8 cellular contexts compared by ENCODE assay signal in genomic region chr11:116312560-116313340, GRCh38.
DNase-seq lines count a peak whose midpoint lies in the region; ATAC-seq and TF ChIP-seq lines count a peak whose summit lies in the region.

No MANE protein-coding gene starts in this region.

- no peaks in the 10 kb centered on the region for H3K9me3 ChIP-seq in MG63
- no peaks in the 10 kb centered on the region for H3K9me3 ChIP-seq in left ventricle myocardium inferior (replicated peaks)
- H3K9me3 ChIP-seq in stomach smooth muscle (ENCODE audit: control insufficient read depth in 2 of 2, low read length in 2 of 2), result no peaks in the 10 kb centered on the region
- no peaks in the 10 kb centered on the region for H3K9me3 ChIP-seq in CD8-positive, alpha-beta memory T cell (ENCODE audit: low read length)
- H3K9me3 ChIP-seq in OCI-LY7 (ENCODE audit: low read length), result no peaks in the 10 kb centered on the region

- H3K36me3 Mint-ChIP-seq in CD8-positive, alpha-beta memory T cell, result no peaks in the 10 kb centered on the region

- H3K9me2 ChIP-seq in OCI-LY7 (ENCODE audit: insufficient read depth, low read length), result no peaks in the 10 kb centered on the region

- H3K4me1 ChIP-seq in left ventricle myocardium inferior (peaks cover 14% of the 10 kb centered on the region), stomach smooth muscle (ENCODE audit: control insufficient read depth, insufficient read depth, low read length) (peaks cover 14% of the 10 kb centered on the region), OCI-LY7 (ENCODE audit: insufficient read depth, low read length, poor library complexity, severe bottlenecking) (no peaks in the 10 kb centered on the region)
- H3K4me1 ChIP-seq in CD8-positive, alpha-beta memory T cell (ENCODE audit: insufficient read depth, low read length), result no peaks in the 10 kb centered on the region

- no peaks in the 10 kb centered on the region for H4K20me1 ChIP-seq in OCI-LY7 (ENCODE audit: insufficient read depth, low read length)

- H3K27ac ChIP-seq in left ventricle myocardium inferior (replicated peaks) (no peak overlapping the region), stomach smooth muscle (ENCODE audit: low read length) (no peak overlapping the region), OCI-LY7 (ENCODE audit: low read depth, low read length, poor library complexity, severe bottlenecking) (no peak overlapping the region)
- H3K27ac ChIP-seq in CD8-positive, alpha-beta memory T cell (ENCODE audit: low read depth, low read length), result no peak overlapping the region

- TF ChIP-seq CTCF in left ventricle myocardium inferior (IDR thresholded peaks at IDR 0.05; ENCODE audit: borderline replicate concordance) (no peak), OCI-LY7 (conservative IDR thresholded peaks at IDR 0.05; ENCODE audit: low read length) (no peak)

- no peak overlapping the region for H3K27ac Mint-ChIP-seq in CD8-positive, alpha-beta memory T cell

- POLR2A ChIA-PET in CD8-positive, alpha-beta memory T cell (lab: Charles Lee), result no interaction called here
- POLR2A ChIA-PET in OCI-LY7 (lab: Charles Lee), result no interaction called here

- H3K9ac ChIP-seq in stomach smooth muscle (ENCODE audit: low read length in 2 of 2), result peak overlapping the region in 1 of 2 donors; percentile 29

- BruUV-seq in OCI-LY7 (replicated peaks; lab: Mats Ljungman, UMichigan), result no TSS peak

- H3K4me3 ChIP-seq in MG63 (no peak overlapping the region), left ventricle myocardium inferior (peak overlapping the region; percentile 24), stomach smooth muscle (ENCODE audit: low read length in 2 of 2) (peak overlapping the region; percentile 23 to 59), OCI-LY7 (ENCODE audit: low read depth, low read length, poor library complexity, severe bottlenecking) (no peak overlapping the region)
- H3K4me3 ChIP-seq in CD8-positive, alpha-beta memory T cell (ENCODE audit: low read length), result no peak overlapping the region

- CTCF ChIA-PET in CD8-positive, alpha-beta memory T cell (lab: Charles Lee), result no interaction called here
- CTCF ChIA-PET in OCI-LY7 (lab: Charles Lee; ENCODE audit: unreplicated experiment), result interaction anchor here (0.5 kb wide), 1 partner anchor 1740 kb away, joined by 4 read pairs; no protein-coding TSS in a partner anchor

- intact Hi-C loops in left ventricle myocardium inferior (cut with micrococcal nuclease), result no loop called here
- intact Hi-C loops in OCI-LY7 (cut with micrococcal nuclease; ENCODE audit: unreplicated experiment), result no loop called here

- no peak overlapping the region for H3K4me3 Mint-ChIP-seq in CD8-positive, alpha-beta memory T cell

- peaks cover 0 to 7% (median 0%) of the 10 kb centered on the region in 5 donors for H3K9me3 Mint-ChIP-seq in CD8-positive, alpha-beta memory T cell

- no peaks in the 10 kb centered on the region for H3K4me1 Mint-ChIP-seq in CD8-positive, alpha-beta memory T cell

- H2AFZ ChIP-seq in OCI-LY7 (ENCODE audit: low read length), result no peak overlapping the region

- no peak overlapping the region for H3K4me2 ChIP-seq in OCI-LY7 (ENCODE audit: low read length)

- DNase-seq in MG63, result peak; percentile 82
- DNase-seq in left ventricle myocardium inferior, result peak; percentile 86
- DNase-seq in CD8-positive, alpha-beta memory T cell, result no peak
- no peak for DNase-seq in OCI-LY7 (ENCODE audit: low spot score)

- no peaks in the 10 kb centered on the region for H3K79me2 ChIP-seq in OCI-LY7 (ENCODE audit: insufficient read depth, low read depth, low read length)

- peaks cover 15 to 38% of the 10 kb centered on the region in 2 donors for H3K27me3 Mint-ChIP-seq in CD8-positive, alpha-beta memory T cell

- ATAC-seq in SK-N-SH treated with all-trans-retinoic acid at 6 μM for 48 hours, result peak; percentile 92
- ATAC-seq in HG03442 (IDR thresholded peaks at IDR 0.05; ENCODE audit: unreplicated experiment), result no peak
- ATAC-seq in HG02885 (IDR thresholded peaks at IDR 0.05; ENCODE audit: poor library complexity, unreplicated experiment), result no peak

- H3K36me3 ChIP-seq in MG63, result no peaks in the 10 kb centered on the region
- H3K36me3 ChIP-seq in left ventricle myocardium inferior, result no peaks in the 10 kb centered on the region
- no peaks in the 10 kb centered on the region for H3K36me3 ChIP-seq in stomach smooth muscle (ENCODE audit: control insufficient read depth in 2 of 2, insufficient read depth in 2 of 2, low read length in 2 of 2)
- no peaks in the 10 kb centered on the region for H3K36me3 ChIP-seq in CD8-positive, alpha-beta memory T cell (ENCODE audit: insufficient read depth, low read length)
- no peaks in the 10 kb centered on the region for H3K36me3 ChIP-seq in OCI-LY7 (ENCODE audit: insufficient read depth, low read length)

- H3K27me3 ChIP-seq in MG63 (no peaks in the 10 kb centered on the region), left ventricle myocardium inferior (ENCODE audit: low read depth) (no peaks in the 10 kb centered on the region), stomach smooth muscle (ENCODE audit: control insufficient read depth in 1 of 2, insufficient read depth in 2 of 2, low read length in 2 of 2) (no peaks in the 10 kb centered on the region)
- H3K27me3 ChIP-seq in CD8-positive, alpha-beta memory T cell (ENCODE audit: insufficient read depth, low read length, poor library complexity, severe bottlenecking), result no peaks in the 10 kb centered on the region

TF ChIP-seq in SK-N-SH treated with all-trans-retinoic acid at 6 μM for 48 hours, 23 proteins besides CTCF, POLR2A, EP300 and RAD21:
- TF ChIP-seq PATZ1 (CRISPR knock-in tag; IDR thresholded peaks at IDR 0.05; ENCODE audit: borderline replicate concordance) (0 out of 2 replicates have a peak, but pooled peaks have one; percentile 18), TCF4 (CRISPR knock-in tag; IDR thresholded peaks at IDR 0.05; ENCODE audit: borderline replicate concordance) (peak; percentile 58; the same call in 1 of the 2 replicates), ZNF8 (CRISPR knock-in tag; IDR thresholded peaks at IDR 0.05) (0 out of 2 replicates have a peak, but pooled peaks have one; percentile 8), ZNF70 (CRISPR knock-in tag; IDR thresholded peaks at IDR 0.05) (no peak)
- TF ChIP-seq, protein P1, sequence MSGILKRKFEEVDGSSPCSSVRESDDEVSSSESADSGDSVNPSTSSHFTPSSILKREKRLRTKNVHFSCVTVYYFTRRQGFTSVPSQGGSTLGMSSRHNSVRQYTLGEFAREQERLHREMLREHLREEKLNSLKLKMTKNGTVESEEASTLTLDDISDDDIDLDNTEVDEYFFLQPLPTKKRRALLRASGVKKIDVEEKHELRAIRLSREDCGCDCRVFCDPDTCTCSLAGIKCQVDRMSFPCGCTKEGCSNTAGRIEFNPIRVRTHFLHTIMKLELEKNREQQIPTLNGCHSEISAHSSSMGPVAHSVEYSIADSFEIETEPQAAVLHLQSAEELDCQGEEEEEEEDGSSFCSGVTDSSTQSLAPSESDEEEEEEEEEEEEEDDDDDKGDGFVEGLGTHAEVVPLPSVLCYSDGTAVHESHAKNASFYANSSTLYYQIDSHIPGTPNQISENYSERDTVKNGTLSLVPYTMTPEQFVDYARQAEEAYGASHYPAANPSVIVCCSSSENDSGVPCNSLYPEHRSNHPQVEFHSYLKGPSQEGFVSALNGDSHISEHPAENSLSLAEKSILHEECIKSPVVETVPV (CRISPR knock-in tag; IDR thresholded peaks at IDR 0.05), result no peak
- TF ChIP-seq, protein P2, sequence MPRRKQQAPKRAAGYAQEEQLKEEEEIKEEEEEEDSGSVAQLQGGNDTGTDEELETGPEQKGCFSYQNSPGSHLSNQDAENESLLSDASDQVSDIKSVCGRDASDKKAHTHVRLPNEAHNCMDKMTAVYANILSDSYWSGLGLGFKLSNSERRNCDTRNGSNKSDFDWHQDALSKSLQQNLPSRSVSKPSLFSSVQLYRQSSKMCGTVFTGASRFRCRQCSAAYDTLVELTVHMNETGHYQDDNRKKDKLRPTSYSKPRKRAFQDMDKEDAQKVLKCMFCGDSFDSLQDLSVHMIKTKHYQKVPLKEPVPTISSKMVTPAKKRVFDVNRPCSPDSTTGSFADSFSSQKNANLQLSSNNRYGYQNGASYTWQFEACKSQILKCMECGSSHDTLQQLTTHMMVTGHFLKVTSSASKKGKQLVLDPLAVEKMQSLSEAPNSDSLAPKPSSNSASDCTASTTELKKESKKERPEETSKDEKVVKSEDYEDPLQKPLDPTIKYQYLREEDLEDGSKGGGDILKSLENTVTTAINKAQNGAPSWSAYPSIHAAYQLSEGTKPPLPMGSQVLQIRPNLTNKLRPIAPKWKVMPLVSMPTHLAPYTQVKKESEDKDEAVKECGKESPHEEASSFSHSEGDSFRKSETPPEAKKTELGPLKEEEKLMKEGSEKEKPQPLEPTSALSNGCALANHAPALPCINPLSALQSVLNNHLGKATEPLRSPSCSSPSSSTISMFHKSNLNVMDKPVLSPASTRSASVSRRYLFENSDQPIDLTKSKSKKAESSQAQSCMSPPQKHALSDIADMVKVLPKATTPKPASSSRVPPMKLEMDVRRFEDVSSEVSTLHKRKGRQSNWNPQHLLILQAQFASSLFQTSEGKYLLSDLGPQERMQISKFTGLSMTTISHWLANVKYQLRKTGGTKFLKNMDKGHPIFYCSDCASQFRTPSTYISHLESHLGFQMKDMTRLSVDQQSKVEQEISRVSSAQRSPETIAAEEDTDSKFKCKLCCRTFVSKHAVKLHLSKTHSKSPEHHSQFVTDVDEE (CRISPR knock-in tag; IDR thresholded peaks at IDR 0.05), result peak; percentile 78
TF ChIP-seq in SK-N-SH treated with all-trans-retinoic acid at 6 μM for 48 hours: peak in this region for 4.

Comparison
In these comparisons a context has a peak if more than half of its experiments do, and no peak if none do; other contexts are left out.
1. DNase-seq: peak in MG63 (single experiment) and left ventricle myocardium inferior (single experiment); none in CD8-positive, alpha-beta memory T cell (0 of 5) and OCI-LY7 (single experiment).
2. H3K4me3 ChIP-seq: peak in left ventricle myocardium inferior (single experiment) and stomach smooth muscle (2 of 2); none in MG63 (single experiment), CD8-positive, alpha-beta memory T cell (single experiment) and OCI-LY7 (single experiment).